1 cellular context compared by ENCODE assay signal in genomic region chr1:230422221-230422981, GRCh38.
TF ChIP-seq lines count a peak whose summit lies in the region.

No MANE protein-coding gene starts in this region.

TF ChIP-seq in neural cell, 6 proteins besides CTCF, POLR2A, EP300 and RAD21 (continued from another document):
- TF ChIP-seq, protein P1, sequence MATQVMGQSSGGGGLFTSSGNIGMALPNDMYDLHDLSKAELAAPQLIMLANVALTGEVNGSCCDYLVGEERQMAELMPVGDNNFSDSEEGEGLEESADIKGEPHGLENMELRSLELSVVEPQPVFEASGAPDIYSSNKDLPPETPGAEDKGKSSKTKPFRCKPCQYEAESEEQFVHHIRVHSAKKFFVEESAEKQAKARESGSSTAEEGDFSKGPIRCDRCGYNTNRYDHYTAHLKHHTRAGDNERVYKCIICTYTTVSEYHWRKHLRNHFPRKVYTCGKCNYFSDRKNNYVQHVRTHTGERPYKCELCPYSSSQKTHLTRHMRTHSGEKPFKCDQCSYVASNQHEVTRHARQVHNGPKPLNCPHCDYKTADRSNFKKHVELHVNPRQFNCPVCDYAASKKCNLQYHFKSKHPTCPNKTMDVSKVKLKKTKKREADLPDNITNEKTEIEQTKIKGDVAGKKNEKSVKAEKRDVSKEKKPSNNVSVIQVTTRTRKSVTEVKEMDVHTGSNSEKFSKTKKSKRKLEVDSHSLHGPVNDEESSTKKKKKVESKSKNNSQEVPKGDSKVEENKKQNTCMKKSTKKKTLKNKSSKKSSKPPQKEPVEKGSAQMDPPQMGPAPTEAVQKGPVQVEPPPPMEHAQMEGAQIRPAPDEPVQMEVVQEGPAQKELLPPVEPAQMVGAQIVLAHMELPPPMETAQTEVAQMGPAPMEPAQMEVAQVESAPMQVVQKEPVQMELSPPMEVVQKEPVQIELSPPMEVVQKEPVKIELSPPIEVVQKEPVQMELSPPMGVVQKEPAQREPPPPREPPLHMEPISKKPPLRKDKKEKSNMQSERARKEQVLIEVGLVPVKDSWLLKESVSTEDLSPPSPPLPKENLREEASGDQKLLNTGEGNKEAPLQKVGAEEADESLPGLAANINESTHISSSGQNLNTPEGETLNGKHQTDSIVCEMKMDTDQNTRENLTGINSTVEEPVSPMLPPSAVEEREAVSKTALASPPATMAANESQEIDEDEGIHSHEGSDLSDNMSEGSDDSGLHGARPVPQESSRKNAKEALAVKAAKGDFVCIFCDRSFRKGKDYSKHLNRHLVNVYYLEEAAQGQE (IDR thresholded peaks at IDR 0.05; ENCODE audit: borderline replicate concordance): no peak
- TF ChIP-seq SMC3 (conservative IDR thresholded peaks at IDR 0.05; ENCODE audit: poor library complexity) (no peak), EZH2 (IDR thresholded peaks at IDR 0.05; ENCODE audit: borderline replicate concordance, insufficient read depth, low read length, poor library complexity, severe bottlenecking) (no peak), POLR2AphosphoS5 (IDR thresholded peaks at IDR 0.05) (no peak)
